Comparison of ENCODE assay signal across 26 cellular contexts in the genomic region with DNA sequence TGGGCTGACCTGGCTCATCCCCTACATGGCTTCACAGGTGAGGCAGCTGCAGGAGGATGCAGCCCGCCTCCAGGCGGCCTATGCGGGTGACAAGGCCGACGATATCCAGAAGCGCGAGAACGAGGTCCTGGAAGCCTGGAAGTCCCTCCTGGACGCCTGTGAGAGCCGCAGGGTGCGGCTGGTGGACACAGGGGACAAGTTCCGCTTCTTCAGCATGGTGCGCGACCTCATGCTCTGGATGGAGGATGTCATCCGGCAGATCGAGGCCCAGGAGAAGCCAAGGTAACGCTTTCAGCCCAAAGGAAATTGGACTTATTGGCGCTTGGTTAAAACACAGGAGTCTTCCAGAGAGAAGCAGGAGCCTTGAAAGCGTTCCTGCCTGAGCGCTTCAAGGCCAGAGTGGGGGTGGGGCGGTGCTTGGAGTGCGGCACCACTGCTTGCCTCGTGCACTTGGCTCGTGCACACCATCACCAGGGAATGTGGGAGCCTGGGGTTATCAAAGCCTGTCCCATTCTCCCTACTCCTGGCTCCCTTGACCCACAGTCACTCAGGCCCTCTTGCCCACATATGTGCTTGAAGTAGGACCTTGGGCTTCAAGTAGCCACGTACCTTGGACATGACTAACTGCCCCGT.
"Had no signal": no experiment of that assay in that cellular context is flagged by ENCODE, and none has a peak within 500 bp of the region (broad histone marks: within the 10 kb centered on the region; RNA-seq: fewer than 3 reads in every experiment).

No MANE protein-coding gene starts in this region.

- H3K4me2 ChIP-seq: smooth muscle cell had no signal

- H3K27ac Mint-ChIP-seq: activated naive CD8-positive, alpha-beta T cell treated with anti-CD3 and anti-CD28 coated beads for 36 hours; activated T-helper 2 cell treated with anti-CD3 and anti-CD28 coated beads, Interferon-gamma antibody, Interleukin-2, Interleukin-4, amounts not matched to agents 10 μg/mL and 5 μg/mL and 100 μg/mL, durations not matched to agents 14 hours and 24 hours and 36 hours; endodermal cell; nephron had no signal

- H3K9me3 Mint-ChIP-seq: activated naive CD8-positive, alpha-beta T cell treated with anti-CD3 and anti-CD28 coated beads for 36 hours; activated T-helper 2 cell treated with anti-CD3 and anti-CD28 coated beads, Interferon-gamma antibody, Interleukin-2, Interleukin-4, amounts not matched to agents 10 μg/mL and 5 μg/mL and 100 μg/mL, durations not matched to agents 14 hours and 24 hours and 36 hours; endodermal cell; memory B cell; nephron had no signal

- H3K4me1 Mint-ChIP-seq: endodermal cell had no signal

- H3K4me1 ChIP-seq: breast epithelium, right lobe of liver had no signal

- H3K4me3 ChIP-seq: breast epithelium, coronary artery, gastroesophageal sphincter, right lobe of liver, smooth muscle cell had no signal

- H3K27me3 ChIP-seq: breast epithelium, gastroesophageal sphincter, right lobe of liver had no signal

- H3K9me3 ChIP-seq: breast epithelium, gastroesophageal sphincter, right lobe of liver had no signal

- FAIRE-seq: islet of Langerhans had no signal

- H3K4me3 Mint-ChIP-seq: activated naive CD8-positive, alpha-beta T cell treated with anti-CD3 and anti-CD28 coated beads for 36 hours; endodermal cell; memory B cell; nephron had no signal

- H3K27me3 Mint-ChIP-seq: activated naive CD8-positive, alpha-beta T cell treated with anti-CD3 and anti-CD28 coated beads for 36 hours; memory B cell had no signal

- DNase-seq: activated CD4-positive, alpha-beta T cell treated with anti-CD3 and anti-CD28 coated beads for 1 hour; activated naive CD4-positive, alpha-beta T cell; activated naive CD8-positive, alpha-beta T cell treated with anti-CD3 and anti-CD28 coated beads for 36 hours; activated T-cell treated with anti-CD3 and anti-CD28 coated beads, Interleukin-2, amount 50 U/mL, for 1 hour; amniotic stem cell; cerebellar nuclear complex; endodermal cell; head of caudate nucleus; hypothalamus; left cardiac atrium; nucleus accumbens; right lobe of liver; stimulated activated CD4-positive, alpha-beta T cell treated with anti-CD3 and anti-CD28 coated beads, Interleukin-2, amount 100 ng/mL, for 48 hours; stimulated activated naive CD4-positive, alpha-beta T cell; SW 1271; T-helper 2 cell had no signal

- ATAC-seq: gastroesophageal sphincter, left cardiac atrium had no signal

- H3K27ac ChIP-seq: breast epithelium, coronary artery, epithelial cell of prostate, right lobe of liver, VCaP had no signal
